In genomic region chr10:125343118-125343752, GRCh38 we compare ENCODE assay signal across 8 cellular contexts.
DNase-seq lines count a peak whose midpoint lies in the region; ATAC-seq and TF ChIP-seq lines count a peak whose summit lies in the region.
"Had no signal": no experiment of that assay in that cellular context is flagged by ENCODE, and none has a peak within 500 bp of the region (broad histone marks: within the 10 kb centered on the region; RNA-seq: fewer than 3 reads in every experiment).

No MANE protein-coding gene starts in this region.

- no peak overlapping the region for H3K27ac Mint-ChIP-seq in CD4-positive, alpha-beta memory T cell
- H3K27ac Mint-ChIP-seq: activated B cell treated with CpG ODN at 0.5 μM for 24 hours had no signal

- ATAC-seq in HG02678 (IDR thresholded peaks at IDR 0.05; ENCODE audit: unreplicated experiment), result no peak

- no peaks in the 10 kb centered on the region for H3K4me1 ChIP-seq in fibroblast of lung (ENCODE audit: control insufficient read depth, extremely low read depth, insufficient read depth, low read length)
- no peaks in the 10 kb centered on the region for H3K4me1 ChIP-seq in CD4-positive, alpha-beta memory T cell (ENCODE audit: insufficient read depth, low read length)

- no peaks in the 10 kb centered on the region for H3K36me3 ChIP-seq in fibroblast of lung (ENCODE audit: control insufficient read depth, insufficient read depth, low read length)
- no peaks in the 10 kb centered on the region for H3K36me3 ChIP-seq in CD4-positive, alpha-beta memory T cell (ENCODE audit: insufficient read depth, low read length)

- no peak overlapping the region for H2AFZ ChIP-seq in fibroblast of lung (ENCODE audit: low read length)

- no peak overlapping the region for H3K27ac ChIP-seq in fibroblast of lung (ENCODE audit: insufficient read depth, low read length)
- H3K27ac ChIP-seq in CD4-positive, alpha-beta memory T cell (ENCODE audit: low read depth, low read length), result no peak overlapping the region

- DNase-seq in GM12864 (ENCODE audit: low read depth) (no peak), NCI-H69 (lab: John Stamatoyannopoulos, UW) (peak; percentile 3), fibroblast of lung (ENCODE audit: low read depth in 2 of 2) (peak; percentile 16 to 38), retina (peak; percentile 15), DMS79 (lab: John Stamatoyannopoulos, UW) (no peak)
- no peak for DNase-seq in CD4-positive, alpha-beta memory T cell
- DNase-seq: activated B cell treated with CpG ODN at 0.5 μM for 24 hours had no signal

- CTCF ChIA-PET in CD4-positive, alpha-beta memory T cell (lab: Charles Lee; ENCODE audit: partially characterized antibody), result no interaction called here

- H3K9me3 ChIP-seq in fibroblast of lung (ENCODE audit: control insufficient read depth, insufficient read depth, low read depth, low read length), result no peaks in the 10 kb centered on the region
- H3K9me3 ChIP-seq in CD4-positive, alpha-beta memory T cell (ENCODE audit: control insufficient read depth in 1 of 2, low read length in 2 of 2), result no peaks in the 10 kb centered on the region

- TF ChIP-seq CTCF in GM12864 (IDR thresholded peaks at IDR 0.05; ENCODE audit: low read depth, low read length, missing control alignments), result peak; percentile 69
- TF ChIP-seq CTCF in fibroblast of lung (conservative IDR thresholded peaks at IDR 0.05 in 1 of 2, IDR thresholded peaks at IDR 0.05 in 1 of 2; ENCODE audit: low read depth in 1 of 2, low read length in 2 of 2), result peak; percentile 60 to 71

- peaks cover 0 to 3% (median 0%) of the 10 kb centered on the region in 4 donors for H3K4me1 Mint-ChIP-seq in CD4-positive, alpha-beta memory T cell

- no peaks in the 10 kb centered on the region for H3K27me3 ChIP-seq in fibroblast of lung (ENCODE audit: control insufficient read depth, insufficient read depth, low read length)
- no peaks in the 10 kb centered on the region for H3K27me3 ChIP-seq in CD4-positive, alpha-beta memory T cell (ENCODE audit: insufficient read depth, low read length)

- H3K79me2 ChIP-seq in fibroblast of lung (ENCODE audit: control insufficient read depth, insufficient read depth, low read length), result no peaks in the 10 kb centered on the region

- no peak overlapping the region for H3K4me2 ChIP-seq in fibroblast of lung (ENCODE audit: extremely low read depth, insufficient read depth, low read length)

- H3K9me3 Mint-ChIP-seq in CD4-positive, alpha-beta memory T cell, result peaks cover 0 to 12% (median 3%) of the 10 kb centered on the region in 8 donors

- H3K36me3 Mint-ChIP-seq in CD4-positive, alpha-beta memory T cell, result no peaks in the 10 kb centered on the region

- peaks cover 0 to 5% of the 10 kb centered on the region in 2 donors for H3K27me3 Mint-ChIP-seq in CD4-positive, alpha-beta memory T cell

- H3K4me3 Mint-ChIP-seq in CD4-positive, alpha-beta memory T cell, result no peak overlapping the region
- H3K4me3 Mint-ChIP-seq: activated B cell treated with CpG ODN at 0.5 μM for 24 hours had no signal

- no peaks in the 10 kb centered on the region for H4K20me1 ChIP-seq in fibroblast of lung (ENCODE audit: control insufficient read depth, extremely low read depth, insufficient read depth, low read length)

- no peak overlapping the region for H3K9ac ChIP-seq in fibroblast of lung (ENCODE audit: insufficient read depth, low read length)

- H3K4me3 ChIP-seq in GM12864 (ENCODE audit: low read depth, low read length), result no peak overlapping the region
- H3K4me3 ChIP-seq in fibroblast of lung (replicated peaks in 1 of 4; ENCODE audit: control extremely low read depth in 1 of 4, insufficient read depth in 1 of 4, low read depth in 3 of 4, low read length in 4 of 4), result no peak overlapping the region
- H3K4me3 ChIP-seq in CD4-positive, alpha-beta memory T cell (ENCODE audit: low read length in 2 of 2), result no peak overlapping the region

- POLR2A ChIA-PET in CD4-positive, alpha-beta memory T cell (lab: Charles Lee; ENCODE audit: partially characterized antibody), result no interaction called here

- intact Hi-C loops in CD4-positive, alpha-beta memory T cell (cut with micrococcal nuclease), result no loop called here

Comparison
In these comparisons a context has a peak if more than half of its experiments do, and no peak if none do; other contexts are left out.
1. DNase-seq: peak in NCI-H69 (single experiment), fibroblast of lung (2 of 2) and retina (single experiment); none in GM12864 (single experiment), CD4-positive, alpha-beta memory T cell (0 of 5) and DMS79 (single experiment).